In genomic region chr4:10606483-10607155, GRCh38 we compare ENCODE assay signal across 15 cellular contexts.
"Had no signal": no experiment of that assay in that cellular context is flagged by ENCODE, and none has a peak within 500 bp of the region (broad histone marks: within the 10 kb centered on the region; RNA-seq: fewer than 3 reads in every experiment).

No MANE protein-coding gene starts in this region.

- H3K9me3 ChIP-seq: esophagus squamous epithelium, mucosa of descending colon, prostate gland, right atrium auricular region, tibial nerve, uterus had no signal

- H3K9ac ChIP-seq: neural progenitor cell had no signal

- H3K4me2 ChIP-seq: neural progenitor cell had no signal

- H3K27ac ChIP-seq: esophagus squamous epithelium, neural progenitor cell, prostate gland, right atrium auricular region, tibial nerve, uterus had no signal

- H3K4me1 ChIP-seq: esophagus squamous epithelium, neural progenitor cell, prostate gland, right atrium auricular region, tibial nerve, uterus had no signal

- DNase-seq: activated CD4-positive, alpha-beta T cell treated with anti-CD3 and anti-CD28 coated beads for 36 hours; activated CD4-positive, alpha-beta T cell treated with anti-CD3 and anti-CD28 coated beads, Interleukin-2, amount 50 U/mL, for 48 hours; central memory CD4-positive, alpha-beta T cell; esophagus squamous epithelium; hippocampal formation; kidney; mucosa of descending colon; naive B cell; stimulated activated CD4-positive, alpha-beta T cell treated with anti-CD3 and anti-CD28 coated beads, Interleukin-2, amount 100 ng/mL, for 48 hours; uterus had no signal

- H2AFZ ChIP-seq: neural progenitor cell had no signal

- H3K27me3 ChIP-seq: esophagus squamous epithelium, neural progenitor cell, right atrium auricular region, tibial nerve, uterus had no signal

- H3K4me3 ChIP-seq: esophagus squamous epithelium, lung, mucosa of descending colon, neural progenitor cell, prostate gland, right atrium auricular region, tibial nerve, uterus had no signal

- H3K36me3 ChIP-seq: esophagus squamous epithelium, neural progenitor cell, prostate gland, right atrium auricular region, tibial nerve, uterus had no signal
